In genomic region chr3:160112996-160113395, GRCh38 we compare ENCODE assay signal across 32 cellular contexts.
"Had no signal": no experiment of that assay in that cellular context is flagged by ENCODE, and none has a peak within 500 bp of the region (broad histone marks: within the 10 kb centered on the region; RNA-seq: fewer than 3 reads in every experiment).

No MANE protein-coding gene starts in this region.

- H3K79me2 ChIP-seq: parathyroid adenoma had no signal

- H3K4me1 ChIP-seq: parathyroid adenoma, psoas muscle, spleen, thyroid gland, vagina had no signal

- H2AFZ ChIP-seq: parathyroid adenoma had no signal

- H3K4me2 ChIP-seq: smooth muscle cell had no signal

- H3K9me3 ChIP-seq: neutrophil, ovary, psoas muscle, spleen, stomach, thoracic aorta, thyroid gland, tibial nerve, upper lobe of left lung, vagina had no signal

- H3K36me3 Mint-ChIP-seq: natural killer cell; stimulated activated memory B cell treated with anti-CD40 and anti-IgM and Interleukin-4, amounts not matched to agents 10 μg/mL and 1 μg/mL and 100 μg/mL, for 72 hours had no signal

- H3K4me3 ChIP-seq: ovary, psoas muscle, skin epidermis, smooth muscle cell, spleen, stomach, thoracic aorta, thyroid gland, tibial nerve, upper lobe of left lung, vagina had no signal

- ATAC-seq: naive thymus-derived CD4-positive, alpha-beta T cell; natural killer cell; psoas muscle; right cardiac atrium; sciatic nerve; stimulated activated memory B cell treated with anti-CD40 and anti-IgM and Interleukin-4, amounts not matched to agents 10 μg/mL and 1 μg/mL and 100 μg/mL, for 72 hours had no signal

- FAIRE-seq: urothelium cell line had no signal

- H3K4me1 Mint-ChIP-seq: naive thymus-derived CD4-positive, alpha-beta T cell; natural killer cell; stimulated activated memory B cell treated with anti-CD40 and anti-IgM and Interleukin-4, amounts not matched to agents 10 μg/mL and 1 μg/mL and 100 μg/mL, for 72 hours had no signal

- DNase-seq: naive thymus-derived CD4-positive, alpha-beta T cell; natural killer cell; nucleus accumbens; ovary; posterior cingulate gyrus; psoas muscle; right cardiac atrium; spleen; stimulated activated CD4-positive, alpha-beta T cell treated with anti-CD3 and anti-CD28 coated beads, Interleukin-12 subunit alpha, Interleukin-12 subunit beta, amount 100 ng/mL, for 4 hours; stimulated activated CD4-positive, alpha-beta T cell treated with anti-CD3 and anti-CD28 coated beads, Interleukin-1b, Interleukin-23, amount 100 ng/mL, for 48 hours; stimulated activated CD4-positive, alpha-beta T cell treated with anti-CD3 and anti-CD28 coated beads, Interleukin-4, amount 100 ng/mL, for 1 hour; stimulated activated CD4-positive, alpha-beta T cell treated with anti-CD3 and anti-CD28 coated beads, Interleukin-4, amount 100 ng/mL, for 4 hours; stimulated activated CD8-positive, alpha-beta memory T cell treated with anti-CD3 and anti-CD28 coated beads, Interleukin-4, amount 100 ng/mL, for 48 hours; stimulated activated naive CD4-positive, alpha-beta T cell treated with Interleukin-2 at 50 U/mL for 16 hours; stomach; thyroid gland; trophoblast cell; upper lobe of left lung had no signal

- H3K27me3 Mint-ChIP-seq: stimulated activated memory B cell treated with anti-CD40 and anti-IgM and Interleukin-4, amounts not matched to agents 10 μg/mL and 1 μg/mL and 100 μg/mL, for 72 hours had no signal

- H3K27ac ChIP-seq: neutrophil, ovary, parathyroid adenoma, psoas muscle, skin epidermis, spleen, stomach, thoracic aorta, thyroid gland, tibial nerve, upper lobe of left lung, vagina had no signal

- H3K9me3 Mint-ChIP-seq: natural killer cell; stimulated activated memory B cell treated with anti-CD40 and anti-IgM and Interleukin-4, amounts not matched to agents 10 μg/mL and 1 μg/mL and 100 μg/mL, for 72 hours; stimulated activated naive CD8-positive, alpha-beta T cell treated with anti-CD3 and anti-CD28 coated beads, Interleukin-15, Interleukin-2, amounts not matched to agents 100 ng/mL and 50 ng/mL, for 24 hours had no signal

- H3K9ac ChIP-seq: parathyroid adenoma had no signal

- H3K36me3 ChIP-seq: neutrophil, ovary, spleen, stomach, thoracic aorta, thyroid gland, tibial nerve, upper lobe of left lung, vagina had no signal

- H3K27ac Mint-ChIP-seq: naive thymus-derived CD4-positive, alpha-beta T cell; natural killer cell; nephron; progenitor cell of endocrine pancreas; stimulated activated memory B cell treated with anti-CD40 and anti-IgM and Interleukin-4, amounts not matched to agents 10 μg/mL and 1 μg/mL and 100 μg/mL, for 72 hours; stimulated activated naive CD8-positive, alpha-beta T cell treated with anti-CD3 and anti-CD28 coated beads, Interleukin-15, Interleukin-2, amounts not matched to agents 100 ng/mL and 50 ng/mL, for 24 hours had no signal

- H3K4me3 Mint-ChIP-seq: naive thymus-derived CD4-positive, alpha-beta T cell; natural killer cell; nephron; neural crest cell; stimulated activated memory B cell treated with anti-CD40 and anti-IgM and Interleukin-4, amounts not matched to agents 10 μg/mL and 1 μg/mL and 100 μg/mL, for 72 hours; stimulated activated naive CD8-positive, alpha-beta T cell treated with anti-CD3 and anti-CD28 coated beads, Interleukin-15, Interleukin-2, amounts not matched to agents 100 ng/mL and 50 ng/mL, for 24 hours had no signal

- H3K27me3 ChIP-seq: ovary, stomach, thyroid gland, tibial nerve, upper lobe of left lung, vagina had no signal
